In genomic region chr1:63516629-63517028, GRCh38 we compare ENCODE assay signal across 10 cellular contexts.
"Had no signal": no experiment of that assay in that cellular context is flagged by ENCODE, and none has a peak within 500 bp of the region (broad histone marks: within the 10 kb centered on the region; RNA-seq: fewer than 3 reads in every experiment).

No MANE protein-coding gene starts in this region.

- FAIRE-seq: H1, H54 had no signal

- ATAC-seq: GM23338 had no signal

- H3K4me3 ChIP-seq: GM23338 had no signal

- H3K9ac ChIP-seq: KMS-11 had no signal

- H3K27ac ChIP-seq: HL-60, KMS-11 had no signal

- H2AFZ ChIP-seq: GM23338 had no signal

- H3K4me2 ChIP-seq: GM23338, KMS-11 had no signal

- DNase-seq: H9, HCEC 1CT, HFFc6, IMR-90, KBM-7 had no signal
